Comparison of ENCODE assay signal across 25 cellular contexts in genomic region chr12:39712334-39712733, GRCh38.
"Had no signal": no experiment of that assay in that cellular context is flagged by ENCODE, and none has a peak within 500 bp of the region (broad histone marks: within the 10 kb centered on the region; RNA-seq: fewer than 3 reads in every experiment).

No MANE protein-coding gene starts in this region.

- H3K79me2 ChIP-seq: hepatocyte had no signal

- DNase-seq: colonic mucosa; cortex of kidney; effector CD4-positive, alpha-beta T cell; effector memory CD4-positive, alpha-beta T cell; erythroblast; esophagus squamous epithelium; foreskin fibroblast; foreskin melanocyte; gastrocnemius medialis; glutamatergic neuron; head of caudate nucleus; hypothalamus; left cardiac atrium; left lung; left ventricle myocardium superior; lower lobe of right lung; mesenchymal stem cell; mucosa of descending colon; naive B cell; naive thymus-derived CD8-positive, alpha-beta T cell had no signal

- H2AFZ ChIP-seq: hepatocyte had no signal

- H3K36me3 ChIP-seq: colonic mucosa, esophagus squamous epithelium, gastrocnemius medialis, left lung, lower lobe of right lung had no signal

- H3K4me3 ChIP-seq: colonic mucosa, esophagus squamous epithelium, gastrocnemius medialis, hepatocyte, left lung, lower lobe of right lung, mucosa of descending colon had no signal

- H3K9me3 ChIP-seq: colonic mucosa, esophagus squamous epithelium, gastrocnemius medialis, left lung, lower lobe of right lung, mucosa of descending colon had no signal

- FAIRE-seq: islet of Langerhans, keratinocyte had no signal

- H3K4me2 ChIP-seq: hepatocyte had no signal

- H3K27ac ChIP-seq: colonic mucosa, epithelial cell of prostate, esophagus squamous epithelium, gastrocnemius medialis, hepatocyte, left lung, lower lobe of right lung had no signal

- H3K27me3 ChIP-seq: colonic mucosa, esophagus squamous epithelium, gastrocnemius medialis, hepatocyte, left lung had no signal

- ATAC-seq: esophagus mucosa; gastrocnemius medialis; left cardiac atrium; left lung; left ventricle myocardium superior; lower lobe of right lung; mucosa of descending colon; naive thymus-derived CD8-positive, alpha-beta T cell had no signal

- H3K4me1 ChIP-seq: colonic mucosa, esophagus squamous epithelium, gastrocnemius medialis, left lung, lower lobe of right lung had no signal
